Comparison of ENCODE assay signal across 21 cellular contexts in genomic region chr6:52759085-52759484, GRCh38. TPM values are rescaled to one million over a fixed set of nuclear protein-coding genes. Genes with fewer than 3 reads are reported as not detected.
"Had no signal": no experiment of that assay in that cellular context is flagged by ENCODE, and none has a peak within 500 bp of the region (broad histone marks: within the 10 kb centered on the region; RNA-seq: fewer than 3 reads in every experiment).

No MANE protein-coding gene starts in this region.

- DNase-seq: activated B cell treated with CpG ODN at 0.5 μM for 24 hours; activated CD4-positive, alpha-beta memory T cell treated with anti-CD3 and anti-CD28 coated beads for 36 hours; activated CD4-positive, alpha-beta T cell treated with anti-CD3 and anti-CD28 coated beads for 4 hours; activated gamma-delta T cell treated with Interleukin-2 at 50 U/mL for 16 hours; activated T-cell treated with anti-CD3 and anti-CD28 coated beads for 4 hours; cortex of kidney; heart right ventricle; immature natural killer cell; lower lobe of right lung; stimulated activated CD4-positive, alpha-beta T cell treated with anti-CD3 and anti-CD28 coated beads, Interleukin-12 subunit alpha, Interleukin-12 subunit beta, amount 100 ng/mL, for 4 hours; stimulated activated CD4-positive, alpha-beta T cell treated with anti-CD3 and anti-CD28 coated beads, Interleukin-1b, Interleukin-23, amount 100 ng/mL, for 48 hours; stimulated activated naive CD4-positive, alpha-beta T cell treated with Interleukin-2 at 50 U/mL for 16 hours; substantia nigra had no signal

- H3K27ac ChIP-seq: heart right ventricle, lower lobe of right lung, tibial nerve had no signal

- H3K4me3 ChIP-seq: heart right ventricle, lower lobe of right lung, tibial nerve had no signal

- H3K4me1 ChIP-seq: lower lobe of right lung, tibial nerve had no signal

- H3K36me3 ChIP-seq: heart right ventricle, lower lobe of right lung, tibial nerve had no signal

- H3K9me3 ChIP-seq: heart right ventricle, lower lobe of right lung, tibial nerve had no signal

- H3K27me3 ChIP-seq: tibial nerve had no signal

- FAIRE-seq: TTC549, urothelium cell line had no signal

- ATAC-seq: activated naive CD4-positive, alpha-beta T cell treated with anti-CD3 and anti-CD28 coated beads, Interleukin-2, amount 50 U/mL, for 72 hours; esophagus mucosa; heart right ventricle; lower lobe of right lung; natural killer cell treated with Interleukin-12 subunit alpha and Interleukin-12 subunit beta and Interleukin-15 and Interleukin-18, amount 100 ng/mL, for 72 hours had no signal

RNA-seq across cellular contexts. Expression of gene GSTA2, which starts 4.2 kb away (rescaled TPM):
- total RNA-seq: activated B cell treated with CpG ODN at 0.5 μM for 24 hours; activated CD4-positive, alpha-beta memory T cell treated with anti-CD3 and anti-CD28 coated beads for 36 hours; activated naive CD4-positive, alpha-beta T cell treated with anti-CD3 and anti-CD28 coated beads, Interleukin-2, amount 50 U/mL, for 72 hours; activated T-helper 1 cell treated with anti-CD3 and anti-CD28 coated beads, Interleukin-12 subunit alpha, Interleukin-12 subunit beta, Interleukin-2, Interleukin-4 antibody, amounts not matched to agents 30 ng/mL and 10 ng/mL and 1 ng/mL, durations not matched to agents 14 hours and 24 hours and 36 hours; esophagus mucosa; heart right ventricle; mesothelial cell of epicardium; natural killer cell treated with Interleukin-12 subunit alpha and Interleukin-12 subunit beta and Interleukin-15 and Interleukin-18, amount 100 ng/mL, for 72 hours; tibial nerve had no signal
- polyA plus RNA-seq: heart right ventricle, immature natural killer cell had no signal

RNA-seq across cellular contexts. Expression of gene GSTA1, which starts 44.5 kb away (rescaled TPM):
- total RNA-seq: activated B cell treated with CpG ODN at 0.5 μM for 24 hours; activated CD4-positive, alpha-beta memory T cell treated with anti-CD3 and anti-CD28 coated beads for 36 hours; activated naive CD4-positive, alpha-beta T cell treated with anti-CD3 and anti-CD28 coated beads, Interleukin-2, amount 50 U/mL, for 72 hours; activated T-helper 1 cell treated with anti-CD3 and anti-CD28 coated beads, Interleukin-12 subunit alpha, Interleukin-12 subunit beta, Interleukin-2, Interleukin-4 antibody, amounts not matched to agents 30 ng/mL and 10 ng/mL and 1 ng/mL, durations not matched to agents 14 hours and 24 hours and 36 hours; heart right ventricle; mesothelial cell of epicardium; natural killer cell treated with Interleukin-12 subunit alpha and Interleukin-12 subunit beta and Interleukin-15 and Interleukin-18, amount 100 ng/mL, for 72 hours; tibial nerve had no signal
- polyA plus RNA-seq: heart right ventricle, immature natural killer cell had no signal
